20 cellular contexts compared by ENCODE assay signal in the genomic region with DNA sequence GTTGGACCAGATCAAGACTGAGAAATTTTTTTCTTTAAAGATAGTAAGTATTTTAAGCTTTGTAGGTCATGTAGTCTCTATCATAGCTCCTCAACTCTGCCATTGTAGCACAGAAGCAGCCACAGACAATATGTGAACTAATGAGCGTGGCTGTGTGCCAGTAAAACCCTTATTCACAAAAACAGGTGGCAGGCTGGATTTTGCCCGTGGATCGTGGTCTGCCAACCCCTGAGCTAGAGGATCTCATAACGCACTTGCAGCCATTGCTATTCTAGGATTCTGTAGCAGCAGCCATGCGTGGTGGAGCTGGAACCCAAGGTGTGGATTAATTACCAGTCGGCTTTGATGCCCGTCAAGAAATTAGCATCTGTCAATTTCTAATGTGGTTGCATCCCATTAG.
DNase-seq lines count a peak whose midpoint lies in the region.
"Had no signal": no experiment of that assay in that cellular context is flagged by ENCODE, and none has a peak within 500 bp of the region (broad histone marks: within the 10 kb centered on the region; RNA-seq: fewer than 3 reads in every experiment).

No MANE protein-coding gene starts in this region.

- DNase-seq in NCI-H2196 (lab: John Stamatoyannopoulos, UW; ENCODE audit: unreplicated experiment) (peak; percentile 19), NCI-H2196 treated with DMSO at 0.1 percent for 48 hours (lab: John Stamatoyannopoulos, UW; ENCODE audit: unreplicated experiment) (no peak), NCI-H2029 treated with DMSO at 0.1 percent for 48 hours (lab: John Stamatoyannopoulos, UW) (peak; percentile 54), NCI-H774 (lab: John Stamatoyannopoulos, UW) (peak; percentile 49), myocyte (ENCODE audit: low read depth) (peak; percentile 96), NCI-H1417 treated with DMSO at 0.1 percent for 48 hours (lab: John Stamatoyannopoulos, UW) (no peak)
- no peak for DNase-seq in activated CD8-positive, alpha-beta memory T cell treated with anti-CD3 and anti-CD28 coated beads, Interleukin-2, amount 50 U/mL, for 48 hours
- DNase-seq in activated T-cell treated with anti-CD3 and anti-CD28 coated beads, Interleukin-2, amount 50 U/mL, for 48 hours = no peak
- DNase-seq: 8988T; activated CD4-positive, alpha-beta T cell treated with anti-CD3 and anti-CD28 coated beads for 1 hour; activated gamma-delta T cell treated with Interleukin-2 at 50 U/mL for 16 hours; activated naive CD8-positive, alpha-beta T cell treated with anti-CD3 and anti-CD28 coated beads, Interleukin-2, amount 50 U/mL, for 24 hours; activated T-cell treated with anti-CD3 and anti-CD28 coated beads for 4 hours; CD4-positive, alpha-beta T cell; Kasumi-1; NCI-H446 treated with DMSO at 0.1 percent for 48 hours; OCI-M1; pancreas; SHP77 treated with DMSO at 0.1 percent for 48 hours; stimulated activated CD4-positive, alpha-beta T cell treated with anti-CD3 and anti-CD28 coated beads, Interleukin-4, amount 100 ng/mL, for 1 hour had no signal

Comparison
In these comparisons a context has a peak if more than half of its experiments do, and no peak if none do; other contexts are left out.
1. DNase-seq: peak in NCI-H2196 (single experiment), NCI-H2029 treated with DMSO at 0.1 percent for 48 hours (single experiment), NCI-H774 (single experiment) and myocyte (single experiment); none in NCI-H2196 treated with DMSO at 0.1 percent for 48 hours (single experiment), activated CD8-positive, alpha-beta memory T cell treated with anti-CD3 and anti-CD28 coated beads, Interleukin-2, amount 50 U/mL, for 48 hours (single experiment), NCI-H1417 treated with DMSO at 0.1 percent for 48 hours (single experiment) and activated T-cell treated with anti-CD3 and anti-CD28 coated beads, Interleukin-2, amount 50 U/mL, for 48 hours (0 of 2).